Comparison of ENCODE assay signal across 8 cellular contexts in genomic region chr1:110412576-110412975, GRCh38. TPM values are rescaled to one million over a fixed set of nuclear protein-coding genes. Genes with fewer than 3 reads are reported as not detected.
DNase-seq lines count a peak whose midpoint lies in the region; ATAC-seq and TF ChIP-seq lines count a peak whose summit lies in the region.

No MANE protein-coding gene starts in this region.

- peak; percentile 51 to 83 for TF ChIP-seq CTCF in left lung (IDR thresholded peaks at IDR 0.05)

- DNase-seq in Ammon's horn (ENCODE audit: low spot score) (peak; percentile 84), NCI-H2196 treated with DMSO at 0.1 percent for 48 hours (lab: John Stamatoyannopoulos, UW; ENCODE audit: unreplicated experiment) (peak; percentile 12), cerebellum (ENCODE audit: low spot score) (peak; percentile 75), left lung (peak; percentile 69 to 80)
- peak; percentile 48 for DNase-seq in activated CD4-positive, CD25-positive, alpha-beta regulatory T cell treated with anti-CD3 and anti-CD28 coated beads, Interleukin-2, amount 50 U/mL, for 72 hours
- DNase-seq in stimulated activated CD4-positive, alpha-beta T cell treated with anti-CD3 and anti-CD28 coated beads, TNF-alpha, amount 100 ng/mL, for 1 hour (ENCODE audit: low read depth in 3 of 3, low spot score in 1 of 3) = peak; percentile 11 to 42 (median 17)

- peak; percentile 46 for ATAC-seq in GM21390 (IDR thresholded peaks at IDR 0.05; ENCODE audit: unreplicated experiment)
- ATAC-seq in left lung = peak; percentile 87
- no peak for ATAC-seq in GM19328 (IDR thresholded peaks at IDR 0.05; ENCODE audit: unreplicated experiment)

- H3K27ac ChIP-seq in left lung = no peak overlapping the region

- intact Hi-C loops in left lung (cut with DNase I) = loop anchor here in 1 of 2 donors (5.0 kb wide), 1 partner anchor 45 kb away; no protein-coding TSS in a partner anchor

- no peak overlapping the region for H3K4me3 ChIP-seq in left lung

- H3K36me3 ChIP-seq in left lung = no peaks in the 10 kb centered on the region

- peaks cover 0 to 19% of the 10 kb centered on the region in 2 donors for H3K4me1 ChIP-seq in left lung

- no peaks in the 10 kb centered on the region for H3K9me3 ChIP-seq in left lung

- no peaks in the 10 kb centered on the region for H3K27me3 ChIP-seq in left lung

RNA-seq across cellular contexts. Expression of gene LAMTOR5, which starts 5.1 kb away (rescaled TPM):
- total RNA-seq in cerebellum = 29.3 TPM
- total RNA-seq in left lung = 100 to 1,000 TPM; 134 to 145 TPM

RNA-seq across cellular contexts. Expression of gene SLC16A4, which starts 21.8 kb away (rescaled TPM):
- 20.8 TPM for total RNA-seq in cerebellum
- 10 to 100 TPM; 12.0 to 40.5 TPM for total RNA-seq in left lung

RNA-seq across cellular contexts. Expression of gene PROK1, which starts 38.4 kb away (rescaled TPM):
- not detected for total RNA-seq in cerebellum
- not detected for total RNA-seq in left lung

Comparison
In these comparisons a context has a peak if more than half of its experiments do, and no peak if none do; other contexts are left out.
1. DNase-seq: peak in every context shown above with its lines; median percentile 84 in Ammon's horn; 75 in cerebellum; 74 in left lung; 48 in activated CD4-positive, CD25-positive, alpha-beta regulatory T cell treated with anti-CD3 and anti-CD28 coated beads, Interleukin-2, amount 50 U/mL, for 72 hours; 17 in stimulated activated CD4-positive, alpha-beta T cell treated with anti-CD3 and anti-CD28 coated beads, TNF-alpha, amount 100 ng/mL, for 1 hour; 12 in NCI-H2196 treated with DMSO at 0.1 percent for 48 hours.